1 cellular context compared by ENCODE assay signal in genomic region chr1:3296326-3296725, GRCh38.
TF ChIP-seq lines count a peak whose summit lies in the region.

No MANE protein-coding gene starts in this region.

TF ChIP-seq in GM23338, 12 proteins besides CTCF, POLR2A, EP300 and RAD21 (continued from another document):
- TF ChIP-seq ZNF462 (CRISPR knock-in tag; IDR thresholded peaks at IDR 0.05) (no peak), REST (IDR thresholded peaks at IDR 0.05; ENCODE audit: unreplicated experiment) (no peak), JUNB (IDR thresholded peaks at IDR 0.05; ENCODE audit: unreplicated experiment) (no peak), CREB1 (CRISPR knock-in tag; IDR thresholded peaks at IDR 0.05; ENCODE audit: low read depth) (no peak), ZNF114 (CRISPR knock-in tag; IDR thresholded peaks at IDR 0.05) (no peak)
